Comparison of ENCODE assay signal across 2 cellular contexts in the genomic region with DNA sequence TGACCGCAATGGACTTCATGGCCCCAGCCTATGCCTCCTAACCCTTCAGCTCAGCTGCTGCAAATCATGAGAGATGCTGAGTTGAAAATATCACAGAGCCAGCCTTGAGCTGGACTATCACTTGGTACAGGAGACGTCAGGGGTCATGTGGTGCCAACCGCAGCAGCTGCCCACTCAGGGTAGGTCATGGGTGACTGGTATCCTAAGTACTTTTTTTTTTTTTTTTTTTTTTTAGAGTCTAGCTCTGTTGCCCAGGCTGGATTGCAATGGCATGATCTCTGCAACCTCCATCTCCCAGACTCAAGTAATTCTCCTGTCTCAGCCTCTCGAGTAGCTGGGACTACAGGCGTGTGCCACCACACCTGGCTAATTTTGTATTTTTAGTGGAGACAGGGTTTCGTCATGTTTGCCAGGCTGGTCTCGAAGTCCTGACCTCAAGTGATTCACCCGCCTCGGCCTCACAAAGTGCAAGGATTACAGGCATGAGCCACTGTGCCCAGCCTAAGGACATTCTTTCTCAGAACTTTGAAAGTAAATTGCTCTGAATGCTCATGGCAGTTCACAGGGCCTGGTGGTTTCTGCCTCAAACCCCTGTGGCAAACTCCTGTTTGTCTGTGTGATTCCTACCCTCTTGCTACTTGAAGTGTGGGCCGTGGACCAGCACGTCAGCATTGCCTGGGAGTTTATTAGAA.
TF ChIP-seq lines count a peak whose summit lies in the region.

No MANE protein-coding gene starts in this region.

TF ChIP-seq in liver, 16 proteins besides CTCF, POLR2A, EP300 and RAD21:
- TF ChIP-seq EGR1 (IDR thresholded peaks at IDR 0.05; ENCODE audit: low read depth in 2 of 2) (no peak), YY1 (IDR thresholded peaks at IDR 0.05) (no peak), FOXA1 (IDR thresholded peaks at IDR 0.05) (no peak), MAX (IDR thresholded peaks at IDR 0.05) (no peak), RXRA (IDR thresholded peaks at IDR 0.05) (no peak), FOXA2 (IDR thresholded peaks at IDR 0.05) (no peak), GABPA (IDR thresholded peaks at IDR 0.05 in 1 of 2, conservative IDR thresholded peaks at IDR 0.05 in 1 of 2) (no peak), NR2F2 (IDR thresholded peaks at IDR 0.05) (no peak), HNF4A (conservative IDR thresholded peaks at IDR 0.05) (no peak), TAF1 (conservative IDR thresholded peaks at IDR 0.05) (no peak), SP1 (IDR thresholded peaks at IDR 0.05) (no peak), REST (IDR thresholded peaks at IDR 0.05) (no peak), HNF4G (IDR thresholded peaks at IDR 0.05) (no peak), JUND (IDR thresholded peaks at IDR 0.05) (no peak)
- TF ChIP-seq, protein P1, sequence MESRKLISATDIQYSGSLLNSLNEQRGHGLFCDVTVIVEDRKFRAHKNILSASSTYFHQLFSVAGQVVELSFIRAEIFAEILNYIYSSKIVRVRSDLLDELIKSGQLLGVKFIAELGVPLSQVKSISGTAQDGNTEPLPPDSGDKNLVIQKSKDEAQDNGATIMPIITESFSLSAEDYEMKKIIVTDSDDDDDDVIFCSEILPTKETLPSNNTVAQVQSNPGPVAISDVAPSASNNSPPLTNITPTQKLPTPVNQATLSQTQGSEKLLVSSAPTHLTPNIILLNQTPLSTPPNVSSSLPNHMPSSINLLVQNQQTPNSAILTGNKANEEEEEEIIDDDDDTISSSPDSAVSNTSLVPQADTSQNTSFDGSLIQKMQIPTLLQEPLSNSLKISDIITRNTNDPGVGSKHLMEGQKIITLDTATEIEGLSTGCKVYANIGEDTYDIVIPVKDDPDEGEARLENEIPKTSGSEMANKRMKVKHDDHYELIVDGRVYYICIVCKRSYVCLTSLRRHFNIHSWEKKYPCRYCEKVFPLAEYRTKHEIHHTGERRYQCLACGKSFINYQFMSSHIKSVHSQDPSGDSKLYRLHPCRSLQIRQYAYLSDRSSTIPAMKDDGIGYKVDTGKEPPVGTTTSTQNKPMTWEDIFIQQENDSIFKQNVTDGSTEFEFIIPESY (IDR thresholded peaks at IDR 0.05): no peak
- TF ChIP-seq, protein P2, sequence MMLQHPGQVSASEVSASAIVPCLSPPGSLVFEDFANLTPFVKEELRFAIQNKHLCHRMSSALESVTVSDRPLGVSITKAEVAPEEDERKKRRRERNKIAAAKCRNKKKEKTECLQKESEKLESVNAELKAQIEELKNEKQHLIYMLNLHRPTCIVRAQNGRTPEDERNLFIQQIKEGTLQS (IDR thresholded peaks at IDR 0.05): no peak

TF ChIP-seq in SK-N-SH, 30 proteins besides CTCF, POLR2A, EP300 and RAD21:
- TF ChIP-seq POLR2AphosphoS5 (IDR thresholded peaks at IDR 0.05; ENCODE audit: low read depth, low read length): no peak
- TF ChIP-seq REST (IDR thresholded peaks at IDR 0.05; ENCODE audit: low read depth, low read length): no peak
- TF ChIP-seq MXI1 (IDR thresholded peaks at IDR 0.05; ENCODE audit: low read depth, low read length): no peak
- TF ChIP-seq, protein P3, sequence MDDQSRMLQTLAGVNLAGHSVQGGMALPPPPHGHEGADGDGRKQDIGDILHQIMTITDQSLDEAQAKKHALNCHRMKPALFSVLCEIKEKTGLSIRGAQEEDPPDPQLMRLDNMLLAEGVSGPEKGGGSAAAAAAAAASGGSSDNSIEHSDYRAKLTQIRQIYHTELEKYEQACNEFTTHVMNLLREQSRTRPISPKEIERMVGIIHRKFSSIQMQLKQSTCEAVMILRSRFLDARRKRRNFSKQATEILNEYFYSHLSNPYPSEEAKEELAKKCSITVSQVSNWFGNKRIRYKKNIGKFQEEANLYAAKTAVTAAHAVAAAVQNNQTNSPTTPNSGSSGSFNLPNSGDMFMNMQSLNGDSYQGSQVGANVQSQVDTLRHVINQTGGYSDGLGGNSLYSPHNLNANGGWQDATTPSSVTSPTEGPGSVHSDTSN (IDR thresholded peaks at IDR 0.05): no peak
- no peak for TF ChIP-seq NFIC (IDR thresholded peaks at IDR 0.05; ENCODE audit: borderline replicate concordance)
- no peak for TF ChIP-seq MEF2A (IDR thresholded peaks at IDR 0.05; ENCODE audit: borderline replicate concordance, low read depth)
- no peak for TF ChIP-seq MAX (IDR thresholded peaks at IDR 0.05; ENCODE audit: low read depth)
- no peak for TF ChIP-seq ELF1 (IDR thresholded peaks at IDR 0.05)
- TF ChIP-seq, protein P4, sequence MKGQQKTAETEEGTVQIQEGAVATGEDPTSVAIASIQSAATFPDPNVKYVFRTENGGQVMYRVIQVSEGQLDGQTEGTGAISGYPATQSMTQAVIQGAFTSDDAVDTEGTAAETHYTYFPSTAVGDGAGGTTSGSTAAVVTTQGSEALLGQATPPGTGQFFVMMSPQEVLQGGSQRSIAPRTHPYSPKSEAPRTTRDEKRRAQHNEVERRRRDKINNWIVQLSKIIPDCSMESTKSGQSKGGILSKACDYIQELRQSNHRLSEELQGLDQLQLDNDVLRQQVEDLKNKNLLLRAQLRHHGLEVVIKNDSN (IDR thresholded peaks at IDR 0.05; ENCODE audit: borderline replicate concordance, low read depth): no peak
- TF ChIP-seq, protein P1 (IDR thresholded peaks at IDR 0.05; ENCODE audit: borderline replicate concordance, low read depth): no peak
- no peak for TF ChIP-seq CHD2 (IDR thresholded peaks at IDR 0.05; ENCODE audit: low read length, partially characterized antibody)
- no peak for TF ChIP-seq NRF1 (IDR thresholded peaks at IDR 0.05; ENCODE audit: low read depth, low read length)
